Comparison of ENCODE assay signal across 15 cellular contexts in the genomic region with DNA sequence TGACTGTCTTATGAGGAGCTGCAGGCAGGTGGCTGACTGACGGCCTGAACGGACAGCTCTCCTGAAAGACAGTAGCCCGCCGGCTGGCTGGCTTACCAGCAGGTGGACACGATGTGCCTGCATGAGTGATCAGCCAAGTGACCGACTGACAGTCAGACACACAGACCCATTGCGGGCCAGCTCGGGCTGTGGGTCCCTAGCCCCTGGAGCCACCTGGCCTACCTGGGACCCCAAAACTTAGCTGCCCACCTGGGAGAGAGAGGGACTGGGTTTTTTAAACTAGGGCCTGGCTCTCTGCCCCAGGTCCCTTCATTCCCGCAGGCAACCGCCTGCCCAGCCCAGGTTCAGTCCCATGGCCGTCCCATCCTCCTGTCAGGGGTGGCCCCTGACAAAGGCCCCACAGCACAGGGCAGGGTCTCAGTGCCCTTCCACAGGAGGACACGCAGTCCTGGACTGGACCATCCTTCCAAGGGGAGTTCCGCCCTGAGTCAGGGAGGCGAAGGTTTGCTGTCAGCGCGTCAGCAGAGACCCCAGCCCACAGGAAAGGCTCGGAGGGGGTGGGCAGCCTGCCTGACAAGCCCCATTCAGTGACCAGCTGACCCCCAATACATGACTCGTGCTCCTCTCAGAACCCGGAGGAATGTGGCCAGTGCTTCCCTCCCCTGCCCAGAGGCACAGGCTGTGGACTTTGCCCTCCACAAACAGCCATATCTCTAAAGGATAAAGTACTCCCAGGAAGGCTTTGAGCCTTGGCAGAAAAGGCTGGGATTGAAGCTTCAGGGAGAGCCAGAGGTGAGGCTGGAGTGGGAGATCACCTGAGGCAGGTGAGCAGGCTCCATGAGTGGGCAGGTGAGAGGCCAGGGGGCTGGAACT. TPM values are rescaled to one million over a fixed set of nuclear protein-coding genes. Genes with fewer than 3 reads are reported as not detected.
A peak's percentile ranks its signal among the peaks of the same experiment; 100 is the strongest.
DNase-seq lines count a peak whose midpoint lies in the region; ATAC-seq and TF ChIP-seq lines count a peak whose summit lies in the region.
"Had no signal": no experiment of that assay in that cellular context is flagged by ENCODE, and none has a peak within 500 bp of the region (broad histone marks: within the 10 kb centered on the region; RNA-seq: fewer than 3 reads in every experiment).

No MANE protein-coding gene starts in this region.

- H3K4me3 ChIP-seq in left lung (no peak overlapping the region), gastrocnemius medialis (no peak overlapping the region)

- H3K27me3 Mint-ChIP-seq in chondrocyte (ENCODE audit: low read depth): peaks cover 11% of the 10 kb centered on the region

- H3K27ac Mint-ChIP-seq in chondrocyte (ENCODE audit: unreplicated experiment): no peak overlapping the region
- H3K27ac Mint-ChIP-seq: activated T-helper 1 cell treated with anti-CD3 and anti-CD28 coated beads, Interleukin-12 subunit alpha, Interleukin-12 subunit beta, Interleukin-2, Interleukin-4 antibody, amounts not matched to agents 30 ng/mL and 10 ng/mL and 1 ng/mL, durations not matched to agents 14 hours and 24 hours and 36 hours; T-helper 2 cell treated with Interferon-gamma antibody and Interleukin-4, amounts not matched to agents 5 μg/mL and 100 μg/mL, for 36 hours had no signal

- no peaks in the 10 kb centered on the region for H3K27me3 ChIP-seq in left lung
- H3K27me3 ChIP-seq in gastrocnemius medialis: no peaks in the 10 kb centered on the region

- H3K36me3 Mint-ChIP-seq in chondrocyte (ENCODE audit: low read depth): peaks cover 3% of the 10 kb centered on the region

- DNase-seq in DMS53 (lab: John Stamatoyannopoulos, UW): peak; percentile 87
- peak; percentile 77 for DNase-seq in chondrocyte (ENCODE audit: low spot score)
- no peak for DNase-seq in left lung
- DNase-seq in gastrocnemius medialis: no peak
- DNase-seq in HEK293T (ENCODE audit: extremely low spot score): no peak
- no peak for DNase-seq in COLO668 (lab: John Stamatoyannopoulos, UW; ENCODE audit: unreplicated experiment)
- DNase-seq: anterior cingulate cortex, NCI-H1105 treated with DMSO at 0.1 percent for 48 hours, RPMI8226 had no signal

- in situ Hi-C loops in gastrocnemius medialis (cut with MboI; ENCODE audit: low sequenced_read_pairs in 4 of 4): no loop called here

- TF ChIP-seq POLR2A in gastrocnemius medialis (IDR thresholded peaks at IDR 0.05): no peak

- intact Hi-C loops in left lung (cut with DNase I) (no loop called here), gastrocnemius medialis (cut with DNase I; ENCODE audit: low total_unique reads) (no loop called here)

- H3K4me1 ChIP-seq in left lung (peaks cover 6 to 55% of the 10 kb centered on the region in 2 donors), gastrocnemius medialis (peaks cover 6 to 27% of the 10 kb centered on the region in 2 donors)

- H3K36me3 ChIP-seq in left lung (peaks cover 0 to 35% of the 10 kb centered on the region in 2 donors), gastrocnemius medialis (no peaks in the 10 kb centered on the region)

- no peak overlapping the region for H3K4me3 Mint-ChIP-seq in chondrocyte (ENCODE audit: unreplicated experiment)
- H3K4me3 Mint-ChIP-seq: activated T-helper 1 cell treated with anti-CD3 and anti-CD28 coated beads, Interleukin-12 subunit alpha, Interleukin-12 subunit beta, Interleukin-2, Interleukin-4 antibody, amounts not matched to agents 30 ng/mL and 10 ng/mL and 1 ng/mL, durations not matched to agents 14 hours and 24 hours and 36 hours; neural crest cell; T-helper 2 cell treated with Interferon-gamma antibody and Interleukin-4, amounts not matched to agents 5 μg/mL and 100 μg/mL, for 36 hours had no signal

- peaks cover 11% of the 10 kb centered on the region for H3K9me3 Mint-ChIP-seq in chondrocyte (ENCODE audit: low read depth)
- H3K9me3 Mint-ChIP-seq: activated T-helper 1 cell treated with anti-CD3 and anti-CD28 coated beads, Interleukin-12 subunit alpha, Interleukin-12 subunit beta, Interleukin-2, Interleukin-4 antibody, amounts not matched to agents 30 ng/mL and 10 ng/mL and 1 ng/mL, durations not matched to agents 14 hours and 24 hours and 36 hours; T-helper 2 cell treated with Interferon-gamma antibody and Interleukin-4, amounts not matched to agents 5 μg/mL and 100 μg/mL, for 36 hours had no signal

- no peaks in the 10 kb centered on the region for H3K9me3 ChIP-seq in left lung
- H3K9me3 ChIP-seq in gastrocnemius medialis: no peaks in the 10 kb centered on the region

- ATAC-seq in left lung (no peak), gastrocnemius medialis (no peak), HG03095 (IDR thresholded peaks at IDR 0.05; ENCODE audit: unreplicated experiment) (no peak), GM21360 (IDR thresholded peaks at IDR 0.05; ENCODE audit: unreplicated experiment) (no peak)

- POLR2A ChIA-PET in HEK293T (lab: Yijun Ruan, JAX): no interaction called here

- H3K4me1 Mint-ChIP-seq in chondrocyte (ENCODE audit: low read depth): peaks cover 9% of the 10 kb centered on the region

- CTCF ChIA-PET in HEK293T (lab: Yijun Ruan, JAX): interaction anchor here (0.8 to 2.2 kb wide), 2 partner anchors 19 to 46 kb away, joined by 3 to 7 read pairs; no protein-coding TSS in a partner anchor

- TF ChIP-seq CTCF in chondrocyte (IDR thresholded peaks at IDR 0.05) (no peak), left lung (IDR thresholded peaks at IDR 0.05) (no peak), gastrocnemius medialis (IDR thresholded peaks at IDR 0.05 in 4 of 5, conservative IDR thresholded peaks at IDR 0.05 in 1 of 5) (no peak)

- peak overlapping the region; percentile 67 to 70 for H3K27ac ChIP-seq in left lung
- peak overlapping the region; percentile 57 to 78 (median 70) for H3K27ac ChIP-seq in gastrocnemius medialis

TF ChIP-seq in HEK293T, 16 proteins besides CTCF, POLR2A, EP300 and RAD21:
- TF ChIP-seq FOXK2 (IDR thresholded peaks at IDR 0.05) (no peak), ARNT (IDR thresholded peaks at IDR 0.05) (no peak), TARDBP (IDR thresholded peaks at IDR 0.05) (no peak), SUZ12 (IDR thresholded peaks at IDR 0.05) (no peak), FOXM1 (IDR thresholded peaks at IDR 0.05; ENCODE audit: borderline replicate concordance) (no peak), ZNF384 (IDR thresholded peaks at IDR 0.05) (no peak), HDGF (IDR thresholded peaks at IDR 0.05; ENCODE audit: borderline replicate concordance) (no peak), SP1 (IDR thresholded peaks at IDR 0.05) (no peak), BHLHE40 (IDR thresholded peaks at IDR 0.05; ENCODE audit: borderline replicate concordance) (no peak), ELF4 (IDR thresholded peaks at IDR 0.05) (no peak), L3MBTL2 (conservative IDR thresholded peaks at IDR 0.05) (no peak), NFRKB (IDR thresholded peaks at IDR 0.05) (no peak), CTBP1 (IDR thresholded peaks at IDR 0.05; ENCODE audit: borderline replicate concordance) (no peak), LEF1 (IDR thresholded peaks at IDR 0.05; ENCODE audit: borderline replicate concordance) (no peak), FOXA1 (IDR thresholded peaks at IDR 0.05) (no peak)
- TF ChIP-seq, protein P1, sequence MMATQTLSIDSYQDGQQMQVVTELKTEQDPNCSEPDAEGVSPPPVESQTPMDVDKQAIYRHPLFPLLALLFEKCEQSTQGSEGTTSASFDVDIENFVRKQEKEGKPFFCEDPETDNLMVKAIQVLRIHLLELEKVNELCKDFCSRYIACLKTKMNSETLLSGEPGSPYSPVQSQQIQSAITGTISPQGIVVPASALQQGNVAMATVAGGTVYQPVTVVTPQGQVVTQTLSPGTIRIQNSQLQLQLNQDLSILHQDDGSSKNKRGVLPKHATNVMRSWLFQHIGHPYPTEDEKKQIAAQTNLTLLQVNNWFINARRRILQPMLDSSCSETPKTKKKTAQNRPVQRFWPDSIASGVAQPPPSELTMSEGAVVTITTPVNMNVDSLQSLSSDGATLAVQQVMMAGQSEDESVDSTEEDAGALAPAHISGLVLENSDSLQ (IDR thresholded peaks at IDR 0.05): no peak

RNA-seq across cellular contexts. Expression of a gene that starts 8.4 kb away (rescaled TPM):
- total RNA-seq in chondrocyte (6.0 to 19.5 TPM (median 19.2 TPM) in 3 replicates), left lung (100 to 1,000 TPM; 145 to 220 TPM), gastrocnemius medialis (10 to 100 TPM in 1 of 4 donors, 1 to 10 TPM in 3; 1.9 to 17.6 (median 5.0) TPM)
- total RNA-seq: activated T-helper 1 cell treated with anti-CD3 and anti-CD28 coated beads, Interleukin-12 subunit alpha, Interleukin-12 subunit beta, Interleukin-2, Interleukin-4 antibody, amounts not matched to agents 30 ng/mL and 10 ng/mL and 1 ng/mL, durations not matched to agents 14 hours and 24 hours and 36 hours; fibroblast of villous mesenchyme; neural crest cell had no signal

Comparison
In these comparisons a context has a peak if more than half of its experiments do, and no peak if none do; other contexts are left out.
1. DNase-seq: peak in DMS53 (single experiment) and chondrocyte (single experiment); none in left lung (0 of 2), gastrocnemius medialis (0 of 2), HEK293T (single experiment) and COLO668 (single experiment).